Comparison of ENCODE assay signal across 11 cellular contexts in genomic region chr2:10404324-10405143, GRCh38. TPM values are rescaled to one million over a fixed set of nuclear protein-coding genes. Genes with fewer than 3 reads are reported as not detected.
DNase-seq lines count a peak whose midpoint lies in the region; ATAC-seq and TF ChIP-seq lines count a peak whose summit lies in the region.
"Had no signal": no experiment of that assay in that cellular context is flagged by ENCODE, and none has a peak within 500 bp of the region (broad histone marks: within the 10 kb centered on the region; RNA-seq: fewer than 3 reads in every experiment).

No MANE protein-coding gene starts in this region.

- no peaks in the 10 kb centered on the region for H3K9me3 ChIP-seq in BE2C
- no peaks in the 10 kb centered on the region for H3K9me3 ChIP-seq in RWPE2 (ENCODE audit: severe bottlenecking)
- H3K9me3 ChIP-seq in esophagus squamous epithelium = no peaks in the 10 kb centered on the region
- no peaks in the 10 kb centered on the region for H3K9me3 ChIP-seq in osteoblast (ENCODE audit: low read depth, low read length)

- H3K36me3 ChIP-seq in BE2C = peaks cover 15% of the 10 kb centered on the region
- no peaks in the 10 kb centered on the region; the same call in 1 of the 2 replicates for H3K36me3 ChIP-seq in RWPE2 (ENCODE audit: low read depth)
- peaks cover 0 to 7% (median 0%) of the 10 kb centered on the region in 3 donors for H3K36me3 ChIP-seq in esophagus squamous epithelium
- H3K36me3 ChIP-seq in osteoblast (ENCODE audit: insufficient read depth, low read length) = no peaks in the 10 kb centered on the region
- H3K36me3 ChIP-seq: cardiac muscle cell had no signal

- H3K27me3 ChIP-seq in BE2C = no peaks in the 10 kb centered on the region
- no peaks in the 10 kb centered on the region for H3K27me3 ChIP-seq in RWPE2 (ENCODE audit: insufficient read depth, poor library complexity, severe bottlenecking)
- H3K27me3 ChIP-seq in esophagus squamous epithelium = no peaks in the 10 kb centered on the region
- H3K27me3 ChIP-seq in osteoblast (ENCODE audit: insufficient read depth, low read length) = no peaks in the 10 kb centered on the region
- H3K27me3 ChIP-seq: cardiac muscle cell had no signal

- peaks cover 52% of the 10 kb centered on the region for H3K79me2 ChIP-seq in osteoblast (ENCODE audit: insufficient read depth, low read length)

- WGBS in esophagus squamous epithelium, 2 donors = 20 to 37% methylated on average over 1 to 9 of the region's 20 CpGs

- DNase-seq in BE2C = peak; percentile 53
- DNase-seq in RWPE2 (ENCODE audit: low spot score) = no peak
- no peak for DNase-seq in esophagus squamous epithelium (lab: John Stamatoyannopoulos, UW)
- DNase-seq in osteoblast (ENCODE audit: insufficient read length, low spot score, missing footprints) = peak; percentile 87
- no peak for DNase-seq in activated CD8-positive, alpha-beta memory T cell treated with anti-CD3 and anti-CD28 coated beads for 24 hours
- no peak for DNase-seq in activated effector memory CD4-positive, alpha-beta T cell treated with Interleukin-2 at 50 U/mL for 16 hours
- DNase-seq in NCI-H2196 (lab: John Stamatoyannopoulos, UW; ENCODE audit: unreplicated experiment) = no peak
- DNase-seq: activated CD4-positive, alpha-beta memory T cell treated with anti-CD3 and anti-CD28 coated beads for 36 hours; NCI-H187 treated with DMSO at 0.1 percent for 48 hours had no signal

- H2AFZ ChIP-seq in osteoblast (ENCODE audit: low read length) = no peak overlapping the region

- H3K27ac ChIP-seq in RWPE2 (ENCODE audit: poor library complexity, severe bottlenecking) (peak overlapping the region; percentile 95), esophagus squamous epithelium (peak overlapping the region; percentile 70 to 90 (median 82)), osteoblast (ENCODE audit: low read depth, low read length) (peak overlapping the region; percentile 73)
- H3K27ac ChIP-seq: cardiac muscle cell had no signal

- no peak overlapping the region for H3K4me3 ChIP-seq in BE2C (ENCODE audit: low read depth, low read length)
- no peak overlapping the region for H3K4me3 ChIP-seq in RWPE2 (ENCODE audit: severe bottlenecking)
- peak overlapping the region in 1 of 4 donors; percentile 20 for H3K4me3 ChIP-seq in esophagus squamous epithelium
- peak overlapping the region; percentile 13 for H3K4me3 ChIP-seq in osteoblast (ENCODE audit: insufficient read depth, low read length)
- H3K4me3 ChIP-seq: cardiac muscle cell had no signal

- intact Hi-C loops in esophagus squamous epithelium (cut with DNase I) = loop anchor here (5.0 kb wide), 1 partner anchor 102 kb away; the partner anchor contains the start of gene HPCAL1

- H4K20me1 ChIP-seq in osteoblast (ENCODE audit: insufficient read depth, low read length) = peaks cover 12% of the 10 kb centered on the region

- peak overlapping the region; percentile 62 for H3K4me2 ChIP-seq in osteoblast (ENCODE audit: insufficient read depth, low read length)

- H3K4me1 ChIP-seq in BE2C = peaks cover 21% of the 10 kb centered on the region
- H3K4me1 ChIP-seq in RWPE2 (ENCODE audit: insufficient read depth, poor library complexity, severe bottlenecking) = peaks cover 59% of the 10 kb centered on the region
- H3K4me1 ChIP-seq in esophagus squamous epithelium = peaks cover 38 to 81% (median 62%) of the 10 kb centered on the region in 3 donors
- peaks cover 66% of the 10 kb centered on the region for H3K4me1 ChIP-seq in osteoblast (ENCODE audit: insufficient read depth, low read length)

- TF ChIP-seq POLR2A in esophagus squamous epithelium (IDR thresholded peaks at IDR 0.05) = no peak

- ATAC-seq in RWPE2 (ENCODE audit: low read depth) (no peak), GM18519 (IDR thresholded peaks at IDR 0.05; ENCODE audit: low FRiP score, unreplicated experiment) (no peak)

- no peak for TF ChIP-seq CTCF in BE2C (IDR thresholded peaks at IDR 0.05; ENCODE audit: low read depth, low read length)
- TF ChIP-seq CTCF in RWPE2 (IDR thresholded peaks at IDR 0.05; ENCODE audit: poor library complexity, severe bottlenecking) = no peak
- TF ChIP-seq CTCF in esophagus squamous epithelium (IDR thresholded peaks at IDR 0.05) = no peak
- TF ChIP-seq CTCF in osteoblast (IDR thresholded peaks at IDR 0.05; ENCODE audit: extremely low read depth, low read depth, low read length) = no peak

RNA-seq across cellular contexts. Expression of gene ODC1, which starts 43.6 kb away (rescaled TPM):
- polyA plus RNA-seq in BE2C (2012; ENCODE audit: insufficient read depth, insufficient read length, low read depth) = 216 TPM
- total RNA-seq in esophagus squamous epithelium (10 to 100 TPM; 14.9 to 66.8 (median 26.3) TPM), osteoblast (106 and 109 TPM in 2 replicates)

Comparison
In these comparisons a context has a peak if more than half of its experiments do, and no peak if none do; other contexts are left out.
1. DNase-seq: peak in BE2C (single experiment) and osteoblast (single experiment); none in RWPE2 (single experiment), esophagus squamous epithelium (single experiment), activated CD8-positive, alpha-beta memory T cell treated with anti-CD3 and anti-CD28 coated beads for 24 hours (single experiment), activated effector memory CD4-positive, alpha-beta T cell treated with Interleukin-2 at 50 U/mL for 16 hours (single experiment) and NCI-H2196 (single experiment).
2. Peak in every context shown above with its lines, with median percentiles within 50 percentile points of each other: H3K27ac ChIP-seq.